Comparison of ENCODE assay signal across 8 cellular contexts in genomic region chr6:122789862-122790739, GRCh38. TPM values are rescaled to one million over a fixed set of nuclear protein-coding genes. Genes with fewer than 3 reads are reported as not detected.
DNase-seq lines count a peak whose midpoint lies in the region; ATAC-seq and TF ChIP-seq lines count a peak whose summit lies in the region.

No MANE protein-coding gene starts in this region.

- no peaks in the 10 kb centered on the region for H3K9me3 ChIP-seq in neuron (ENCODE audit: low read length)

- peak; percentile 54 for DNase-seq in activated naive CD4-positive, alpha-beta T cell treated with anti-CD3 and anti-CD28 coated beads for 36 hours
- DNase-seq in activated naive CD4-positive, alpha-beta T cell treated with Interleukin-2 at 50 U/mL for 16 hours, result no peak
- DNase-seq in HFFc6 (no peak), NB4 (ENCODE audit: low read depth) (peak; percentile 36), foreskin fibroblast (peak in 1 of 2 donors; percentile 35), GM19240 (ENCODE audit: insufficient read length, low spot score) (no peak)
- peak; percentile 61 for DNase-seq in activated CD8-positive, alpha-beta T cell treated with anti-CD3 and anti-CD28 coated beads for 36 hours

- H3K4me1 Mint-ChIP-seq in activated naive CD4-positive, alpha-beta T cell treated with anti-CD3 and anti-CD28 coated beads for 36 hours (ENCODE audit: low read depth), result peaks cover 14% of the 10 kb centered on the region
- H3K4me1 Mint-ChIP-seq in HFFc6 (ENCODE audit: low read depth), result peaks cover 42% of the 10 kb centered on the region
- peaks cover 15% of the 10 kb centered on the region for H3K4me1 Mint-ChIP-seq in activated CD8-positive, alpha-beta T cell treated with anti-CD3 and anti-CD28 coated beads for 36 hours (ENCODE audit: low read depth)

- peak; percentile 89 for ATAC-seq in activated CD8-positive, alpha-beta T cell treated with anti-CD3 and anti-CD28 coated beads for 36 hours

- H3K9me3 Mint-ChIP-seq in activated naive CD4-positive, alpha-beta T cell treated with anti-CD3 and anti-CD28 coated beads for 36 hours, result no peaks in the 10 kb centered on the region
- H3K9me3 Mint-ChIP-seq in HFFc6, result no peaks in the 10 kb centered on the region
- H3K9me3 Mint-ChIP-seq in activated CD8-positive, alpha-beta T cell treated with anti-CD3 and anti-CD28 coated beads for 36 hours, result no peaks in the 10 kb centered on the region

- intact Hi-C loops in activated naive CD4-positive, alpha-beta T cell treated with anti-CD3 and anti-CD28 coated beads for 36 hours (cut with micrococcal nuclease), result loop anchor here (2.0 kb wide), 2 partner anchors 39 to 49 kb away; no protein-coding TSS in a partner anchor
- intact Hi-C loops in activated CD8-positive, alpha-beta T cell treated with anti-CD3 and anti-CD28 coated beads for 36 hours (cut with micrococcal nuclease), result no loop called here

- H3K4me3 ChIP-seq in NB4 (ENCODE audit: low read depth, low read length) (peak overlapping the region; percentile 48), foreskin fibroblast (ENCODE audit: low read depth in 1 of 2, low read length in 2 of 2) (peak overlapping the region; percentile 83 to 92), neuron (ENCODE audit: low read length) (peak overlapping the region; percentile 75)

- H3K27ac Mint-ChIP-seq in activated naive CD4-positive, alpha-beta T cell treated with anti-CD3 and anti-CD28 coated beads for 36 hours, result no peak overlapping the region
- peak overlapping the region; percentile 85 for H3K27ac Mint-ChIP-seq in HFFc6
- H3K27ac Mint-ChIP-seq in activated CD8-positive, alpha-beta T cell treated with anti-CD3 and anti-CD28 coated beads for 36 hours, result peak overlapping the region; percentile 64

- H3K27me3 Mint-ChIP-seq in activated naive CD4-positive, alpha-beta T cell treated with anti-CD3 and anti-CD28 coated beads for 36 hours (ENCODE audit: low read depth), result peaks cover 63% of the 10 kb centered on the region
- no peaks in the 10 kb centered on the region; the same call in 1 of the 2 replicates for H3K27me3 Mint-ChIP-seq in HFFc6 (ENCODE audit: insufficient read depth)
- H3K27me3 Mint-ChIP-seq in activated CD8-positive, alpha-beta T cell treated with anti-CD3 and anti-CD28 coated beads for 36 hours, result peaks cover 49% of the 10 kb centered on the region

- no peaks in the 10 kb centered on the region for H3K36me3 ChIP-seq in neuron (ENCODE audit: insufficient read depth, low read length)

- no peaks in the 10 kb centered on the region for H3K36me3 Mint-ChIP-seq in activated naive CD4-positive, alpha-beta T cell treated with anti-CD3 and anti-CD28 coated beads for 36 hours (ENCODE audit: low read depth)
- H3K36me3 Mint-ChIP-seq in HFFc6 (ENCODE audit: low read depth), result no peaks in the 10 kb centered on the region
- H3K36me3 Mint-ChIP-seq in activated CD8-positive, alpha-beta T cell treated with anti-CD3 and anti-CD28 coated beads for 36 hours (ENCODE audit: low read depth), result no peaks in the 10 kb centered on the region

- no peaks in the 10 kb centered on the region for H3K27me3 ChIP-seq in neuron (ENCODE audit: insufficient read depth, low read length)

- TF ChIP-seq POLR2A in NB4 (IDR thresholded peaks at IDR 0.05; ENCODE audit: extremely low read depth, insufficient read length), result no peak

- TF ChIP-seq CTCF in HFFc6 (IDR thresholded peaks at IDR 0.05) (peak; percentile 26), NB4 (IDR thresholded peaks at IDR 0.05; ENCODE audit: low read depth, low read length) (no peak), foreskin fibroblast (IDR thresholded peaks at IDR 0.05; ENCODE audit: low read depth, low read length) (no peak)
- no peak for TF ChIP-seq CTCF in activated CD8-positive, alpha-beta T cell treated with anti-CD3 and anti-CD28 coated beads for 36 hours (IDR thresholded peaks at IDR 0.05)

- H3K4me1 ChIP-seq in neuron (ENCODE audit: insufficient read depth, low read length), result peaks cover 31% of the 10 kb centered on the region

- H3K4me3 Mint-ChIP-seq in activated naive CD4-positive, alpha-beta T cell treated with anti-CD3 and anti-CD28 coated beads for 36 hours, result peak overlapping the region; percentile 85
- peak overlapping the region; percentile 94 for H3K4me3 Mint-ChIP-seq in HFFc6
- peak overlapping the region; percentile 77 for H3K4me3 Mint-ChIP-seq in activated CD8-positive, alpha-beta T cell treated with anti-CD3 and anti-CD28 coated beads for 36 hours

- POLR2A ChIA-PET in activated CD8-positive, alpha-beta T cell treated with anti-CD3 and anti-CD28 coated beads for 36 hours (lab: Charles Lee), result no interaction called here

- CTCF ChIA-PET in activated naive CD4-positive, alpha-beta T cell treated with anti-CD3 and anti-CD28 coated beads for 36 hours (lab: Charles Lee), result interaction anchor here (1.4 to 1.8 kb wide), 2 partner anchors 11 to 49 kb away, joined by 3 to 6 read pairs; no protein-coding TSS in a partner anchor
- CTCF ChIA-PET in activated CD8-positive, alpha-beta T cell treated with anti-CD3 and anti-CD28 coated beads for 36 hours (lab: Charles Lee), result interaction anchor here (0.6 to 2.3 kb wide), 6 partner anchors 7 to 79 kb away, joined by 3 to 13 read pairs (median 3); no protein-coding TSS in a partner anchor

- H2AFZ ChIP-seq in neuron (ENCODE audit: low read depth, low read length), result peak overlapping the region; percentile 56

RNA-seq across cellular contexts. Expression of gene SMPDL3A, which starts 1.0 kb away (rescaled TPM):
- under 1 TPM; 0.31 to 0.49 TPM for total RNA-seq in activated naive CD4-positive, alpha-beta T cell treated with anti-CD3 and anti-CD28 coated beads for 36 hours
- total RNA-seq in HFFc6 (2021; fragmentation: NEBNext Ultra II Directional; extraction: Animal tissue kit (Norgen Biotek cat#: 25700)), result 1 to 10 TPM; 4.8 to 8.2 (median 6.8) TPM
- under 1 TPM in 1 of 2 experiments, not detected in 1; 0.14 TPM for total RNA-seq in activated CD8-positive, alpha-beta T cell treated with anti-CD3 and anti-CD28 coated beads for 36 hours

RNA-seq across cellular contexts. Expression of gene FABP7, which starts 10.6 kb away (rescaled TPM):
- not detected for total RNA-seq in activated naive CD4-positive, alpha-beta T cell treated with anti-CD3 and anti-CD28 coated beads for 36 hours
- total RNA-seq in HFFc6 (2021; fragmentation: NEBNext Ultra II Directional; extraction: Animal tissue kit (Norgen Biotek cat#: 25700)), result not detected
- total RNA-seq in activated CD8-positive, alpha-beta T cell treated with anti-CD3 and anti-CD28 coated beads for 36 hours, result not detected

Comparison
In these comparisons a context has a peak if more than half of its experiments do, and no peak if none do; other contexts are left out.
1. DNase-seq: peak in activated naive CD4-positive, alpha-beta T cell treated with anti-CD3 and anti-CD28 coated beads for 36 hours (single experiment), NB4 (single experiment) and activated CD8-positive, alpha-beta T cell treated with anti-CD3 and anti-CD28 coated beads for 36 hours (single experiment); none in activated naive CD4-positive, alpha-beta T cell treated with Interleukin-2 at 50 U/mL for 16 hours (single experiment), HFFc6 (single experiment) and GM19240 (single experiment).
2. Peak in every context shown above with its lines, with median percentiles within 50 percentile points of each other: H3K4me3 Mint-ChIP-seq and H3K4me3 ChIP-seq.